In genomic region chr6:138503881-138504680, GRCh38 we compare ENCODE assay signal across 1 cellular context.
A peak's percentile ranks its signal among the peaks of the same experiment; 100 is the strongest.
TF ChIP-seq lines count a peak whose summit lies in the region.

No MANE protein-coding gene starts in this region.

TF ChIP-seq in HepG2, 621 proteins besides CTCF, POLR2A, EP300 and RAD21 (continued from another document and continues in another):
- 0 out of 2 replicates have a peak, but pooled peaks have one; percentile 10 for TF ChIP-seq ZNF704 (CRISPR knock-in tag; IDR thresholded peaks at IDR 0.05; ENCODE audit: borderline replicate concordance)
- no peak; the same call in 1 of the 2 replicates for TF ChIP-seq ZNF580 (CRISPR knock-in tag; IDR thresholded peaks at IDR 0.05; ENCODE audit: borderline replicate concordance, low read depth)
- TF ChIP-seq KAT7 (CRISPR knock-in tag; IDR thresholded peaks at IDR 0.05; ENCODE audit: borderline replicate concordance) = peak; percentile 84; the same call in 1 of the 2 replicates
- no peak for TF ChIP-seq MAFG (CRISPR knock-in tag; IDR thresholded peaks at IDR 0.05)
- peak; percentile 75 for TF ChIP-seq THRA (CRISPR knock-in tag; IDR thresholded peaks at IDR 0.05; ENCODE audit: borderline replicate concordance)
- TF ChIP-seq SAP130 (CRISPR knock-in tag; IDR thresholded peaks at IDR 0.05; ENCODE audit: low read depth) = peak; percentile 97
- TF ChIP-seq CEBPG (CRISPR knock-in tag; IDR thresholded peaks at IDR 0.05) = peak; percentile 98
- TF ChIP-seq ZBTB7A (CRISPR knock-in tag; IDR thresholded peaks at IDR 0.05) = 0 out of 2 replicates have a peak, but pooled peaks have one; percentile 46
- TF ChIP-seq TFE3 (CRISPR knock-in tag; IDR thresholded peaks at IDR 0.05) = peak; percentile 60; the same call in 1 of the 2 replicates
- TF ChIP-seq SNAPC2 (CRISPR knock-in tag; IDR thresholded peaks at IDR 0.05) = peak; percentile 79; the same call in 1 of the 2 replicates
- TF ChIP-seq ZNF337 (CRISPR knock-in tag; IDR thresholded peaks at IDR 0.05; ENCODE audit: borderline replicate concordance, low read depth) = no peak
- no peak for TF ChIP-seq ZNF839 (CRISPR knock-in tag; IDR thresholded peaks at IDR 0.05; ENCODE audit: borderline replicate concordance)
- no peak for TF ChIP-seq ZNF724P (CRISPR knock-in tag; IDR thresholded peaks at IDR 0.05; ENCODE audit: borderline replicate concordance)
- peak; percentile 78; the same call in 1 of the 2 replicates for TF ChIP-seq ZNF441 (CRISPR knock-in tag; IDR thresholded peaks at IDR 0.05; ENCODE audit: borderline replicate concordance)
- no peak for TF ChIP-seq ZNF101 (CRISPR knock-in tag; IDR thresholded peaks at IDR 0.05; ENCODE audit: borderline replicate concordance, low read depth)
- no peak for TF ChIP-seq BORCS8-MEF2B (CRISPR knock-in tag; IDR thresholded peaks at IDR 0.05)
- TF ChIP-seq ZSCAN31 (CRISPR knock-in tag; IDR thresholded peaks at IDR 0.05; ENCODE audit: low read depth) = peak; percentile 67; the same call in 1 of the 2 replicates
- no peak for TF ChIP-seq ZNF446 (CRISPR knock-in tag; IDR thresholded peaks at IDR 0.05)
- TF ChIP-seq ZZZ3 (CRISPR knock-in tag; IDR thresholded peaks at IDR 0.05; ENCODE audit: borderline replicate concordance) = no peak
- TF ChIP-seq HCFC1 (IDR thresholded peaks at IDR 0.05; ENCODE audit: low read depth, low read length) = no peak
- no peak for TF ChIP-seq HNRNPL (IDR thresholded peaks at IDR 0.05; ENCODE audit: low read depth, low read length)
- no peak for TF ChIP-seq NAIF1 (CRISPR knock-in tag; IDR thresholded peaks at IDR 0.05; ENCODE audit: borderline replicate concordance)
- peak; percentile 82 for TF ChIP-seq ZNF501 (CRISPR knock-in tag; IDR thresholded peaks at IDR 0.05)
- peak; percentile 47; the same call in 1 of the 2 replicates for TF ChIP-seq KDM5A (IDR thresholded peaks at IDR 0.05; ENCODE audit: borderline replicate concordance, low read length)
- peak; percentile 88 for TF ChIP-seq ZSCAN9 (CRISPR knock-in tag; IDR thresholded peaks at IDR 0.05; ENCODE audit: borderline replicate concordance)
- no peak for TF ChIP-seq ZNF83 (CRISPR knock-in tag; IDR thresholded peaks at IDR 0.05; ENCODE audit: borderline replicate concordance)
- peak; percentile 70; the same call in 1 of the 2 replicates for TF ChIP-seq ATF1 (CRISPR knock-in tag; IDR thresholded peaks at IDR 0.05)
- TF ChIP-seq ZFP1 (CRISPR knock-in tag; IDR thresholded peaks at IDR 0.05) = no peak
- TF ChIP-seq ZNF629 (CRISPR knock-in tag; conservative IDR thresholded peaks at IDR 0.05) = peak; percentile 19; the same call in 1 of the 2 replicates
- no peak for TF ChIP-seq ZNF737 (CRISPR knock-in tag; IDR thresholded peaks at IDR 0.05; ENCODE audit: borderline replicate concordance)
- no peak for TF ChIP-seq CHCHD3 (CRISPR knock-in tag; IDR thresholded peaks at IDR 0.05)
- TF ChIP-seq ZBTB34 (CRISPR knock-in tag; IDR thresholded peaks at IDR 0.05) = peak; percentile 28; the same call in 1 of the 2 replicates
- TF ChIP-seq ZNF180 (CRISPR knock-in tag; IDR thresholded peaks at IDR 0.05; ENCODE audit: borderline replicate concordance, low read depth) = no peak
- peak; percentile 81 for TF ChIP-seq KAT8 (CRISPR knock-in tag; IDR thresholded peaks at IDR 0.05)
- no peak for TF ChIP-seq ZNF576 (CRISPR knock-in tag; IDR thresholded peaks at IDR 0.05)
- peak; percentile 19; the same call in 1 of the 2 replicates for TF ChIP-seq ZBTB25 (CRISPR knock-in tag; IDR thresholded peaks at IDR 0.05)
- TF ChIP-seq TRIM24 (CRISPR knock-in tag; IDR thresholded peaks at IDR 0.05) = peak; percentile 73; the same call in 1 of the 2 replicates
- no peak for TF ChIP-seq WIZ (CRISPR knock-in tag; IDR thresholded peaks at IDR 0.05)
- TF ChIP-seq RARG (CRISPR knock-in tag; IDR thresholded peaks at IDR 0.05; ENCODE audit: low read depth) = no peak
- no peak for TF ChIP-seq CCAR2 (optimal IDR thresholded peaks at IDR 0.05; ENCODE audit: low read depth, low read length)
- 0 out of 2 replicates have a peak, but pooled peaks have one; percentile 37 for TF ChIP-seq HOXA5 (CRISPR knock-in tag; IDR thresholded peaks at IDR 0.05)
- TF ChIP-seq ZNF720 (CRISPR knock-in tag; IDR thresholded peaks at IDR 0.05) = no peak
- peak; percentile 82 for TF ChIP-seq NFIC (IDR thresholded peaks at IDR 0.05; ENCODE audit: low read length)
- TF ChIP-seq NPAS2 (CRISPR knock-in tag; IDR thresholded peaks at IDR 0.05; ENCODE audit: borderline replicate concordance) = no peak
- TF ChIP-seq ZFX (CRISPR knock-in tag; IDR thresholded peaks at IDR 0.05; ENCODE audit: low read depth) = peak; percentile 26; the same call in 1 of the 2 replicates
- TF ChIP-seq GPN1 (CRISPR knock-in tag; IDR thresholded peaks at IDR 0.05; ENCODE audit: borderline replicate concordance) = no peak
- no peak for TF ChIP-seq SCMH1 (CRISPR knock-in tag; IDR thresholded peaks at IDR 0.05; ENCODE audit: borderline replicate concordance)
- peak in 1 of 2 experiments; percentile 53; a peak in 2 of 4 replicates for TF ChIP-seq NR2F1 (CRISPR knock-in tag; IDR thresholded peaks at IDR 0.05)
- TF ChIP-seq ZNF512 (CRISPR knock-in tag; IDR thresholded peaks at IDR 0.05) = no peak
- TF ChIP-seq ZNF768 (CRISPR knock-in tag; IDR thresholded peaks at IDR 0.05) = no peak
- no peak for TF ChIP-seq FOXA1 (IDR thresholded peaks at IDR 0.05)
- peak; percentile 70 for TF ChIP-seq FOXA1 (CRISPR knock-in tag; IDR thresholded peaks at IDR 0.05)
- TF ChIP-seq CEBPZ (IDR thresholded peaks at IDR 0.05; ENCODE audit: low read length) = no peak
- no peak for TF ChIP-seq ZNF746 (CRISPR knock-in tag; IDR thresholded peaks at IDR 0.05)
- TF ChIP-seq ZSCAN25 (CRISPR knock-in tag; IDR thresholded peaks at IDR 0.05) = no peak
- no peak for TF ChIP-seq ZNF598 (CRISPR knock-in tag; IDR thresholded peaks at IDR 0.05; ENCODE audit: borderline replicate concordance)
- TF ChIP-seq ZFY (CRISPR knock-in tag; IDR thresholded peaks at IDR 0.05) = peak; percentile 35; the same call in 1 of the 2 replicates
- TF ChIP-seq HMG20B (CRISPR knock-in tag; conservative IDR thresholded peaks at IDR 0.05) = 0 out of 2 replicates have a peak, but pooled peaks have one; percentile 54
- TF ChIP-seq MNT (IDR thresholded peaks at IDR 0.05) = peak; percentile 37; the same call in 1 of the 2 replicates
